In the genomic region with DNA sequence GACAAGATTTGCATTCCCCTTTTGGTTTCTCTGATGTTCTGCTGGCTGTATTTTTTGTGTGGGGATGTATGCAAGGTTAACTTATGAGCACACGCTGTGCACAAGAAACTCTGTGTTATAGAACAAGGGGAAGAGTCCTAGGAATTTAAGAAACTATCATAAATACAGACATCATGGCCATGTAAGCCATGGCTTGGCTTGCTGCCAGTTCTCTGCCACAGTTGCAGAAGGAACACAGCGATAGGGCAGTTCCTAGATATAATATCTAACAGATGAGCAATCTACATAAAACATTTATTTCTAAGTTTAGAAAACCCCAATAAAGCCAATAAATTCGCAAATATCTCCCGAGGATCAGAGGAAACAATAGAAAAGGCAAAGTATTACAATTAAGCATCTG, we compare ENCODE assay signal across 1 cellular context.
TF ChIP-seq lines count a peak whose summit lies in the region.

No MANE protein-coding gene starts in this region.

TF ChIP-seq in K562, 482 proteins besides CTCF, POLR2A, EP300 and RAD21 (continued from another document):
- no peak for TF ChIP-seq RBBP5 (IDR thresholded peaks at IDR 0.05; ENCODE audit: borderline replicate concordance, insufficient read depth, low read length, poor library complexity, severe bottlenecking)
- no peak for TF ChIP-seq SOX6 (IDR thresholded peaks at IDR 0.05)
- TF ChIP-seq, protein P1, sequence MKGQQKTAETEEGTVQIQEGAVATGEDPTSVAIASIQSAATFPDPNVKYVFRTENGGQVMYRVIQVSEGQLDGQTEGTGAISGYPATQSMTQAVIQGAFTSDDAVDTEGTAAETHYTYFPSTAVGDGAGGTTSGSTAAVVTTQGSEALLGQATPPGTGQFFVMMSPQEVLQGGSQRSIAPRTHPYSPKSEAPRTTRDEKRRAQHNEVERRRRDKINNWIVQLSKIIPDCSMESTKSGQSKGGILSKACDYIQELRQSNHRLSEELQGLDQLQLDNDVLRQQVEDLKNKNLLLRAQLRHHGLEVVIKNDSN (CRISPR knock-in tag; IDR thresholded peaks at IDR 0.05): no peak
- peak; percentile 64 for TF ChIP-seq NFIC (IDR thresholded peaks at IDR 0.05)
- TF ChIP-seq, protein P2, sequence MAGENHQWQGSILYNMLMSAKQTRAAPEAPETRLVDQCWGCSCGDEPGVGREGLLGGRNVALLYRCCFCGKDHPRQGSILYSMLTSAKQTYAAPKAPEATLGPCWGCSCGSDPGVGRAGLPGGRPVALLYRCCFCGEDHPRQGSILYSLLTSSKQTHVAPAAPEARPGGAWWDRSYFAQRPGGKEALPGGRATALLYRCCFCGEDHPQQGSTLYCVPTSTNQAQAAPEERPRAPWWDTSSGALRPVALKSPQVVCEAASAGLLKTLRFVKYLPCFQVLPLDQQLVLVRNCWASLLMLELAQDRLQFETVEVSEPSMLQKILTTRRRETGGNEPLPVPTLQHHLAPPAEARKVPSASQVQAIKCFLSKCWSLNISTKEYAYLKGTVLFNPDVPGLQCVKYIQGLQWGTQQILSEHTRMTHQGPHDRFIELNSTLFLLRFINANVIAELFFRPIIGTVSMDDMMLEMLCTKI (IDR thresholded peaks at IDR 0.05; ENCODE audit: partially characterized antibody): no peak
- TF ChIP-seq NBN (IDR thresholded peaks at IDR 0.05; ENCODE audit: low read depth): no peak
- no peak for TF ChIP-seq RNF2 (IDR thresholded peaks at IDR 0.05)
- TF ChIP-seq, protein P3, sequence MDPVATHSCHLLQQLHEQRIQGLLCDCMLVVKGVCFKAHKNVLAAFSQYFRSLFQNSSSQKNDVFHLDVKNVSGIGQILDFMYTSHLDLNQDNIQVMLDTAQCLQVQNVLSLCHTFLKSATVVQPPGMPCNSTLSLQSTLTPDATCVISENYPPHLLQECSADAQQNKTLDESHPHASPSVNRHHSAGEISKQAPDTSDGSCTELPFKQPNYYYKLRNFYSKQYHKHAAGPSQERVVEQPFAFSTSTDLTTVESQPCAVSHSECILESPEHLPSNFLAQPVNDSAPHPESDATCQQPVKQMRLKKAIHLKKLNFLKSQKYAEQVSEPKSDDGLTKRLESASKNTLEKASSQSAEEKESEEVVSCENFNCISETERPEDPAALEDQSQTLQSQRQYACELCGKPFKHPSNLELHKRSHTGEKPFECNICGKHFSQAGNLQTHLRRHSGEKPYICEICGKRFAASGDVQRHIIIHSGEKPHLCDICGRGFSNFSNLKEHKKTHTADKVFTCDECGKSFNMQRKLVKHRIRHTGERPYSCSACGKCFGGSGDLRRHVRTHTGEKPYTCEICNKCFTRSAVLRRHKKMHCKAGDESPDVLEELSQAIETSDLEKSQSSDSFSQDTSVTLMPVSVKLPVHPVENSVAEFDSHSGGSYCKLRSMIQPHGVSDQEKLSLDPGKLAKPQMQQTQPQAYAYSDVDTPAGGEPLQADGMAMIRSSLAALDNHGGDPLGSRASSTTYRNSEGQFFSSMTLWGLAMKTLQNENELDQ (CRISPR knock-in tag; IDR thresholded peaks at IDR 0.05; ENCODE audit: borderline replicate concordance): no peak
